In the genomic region with DNA sequence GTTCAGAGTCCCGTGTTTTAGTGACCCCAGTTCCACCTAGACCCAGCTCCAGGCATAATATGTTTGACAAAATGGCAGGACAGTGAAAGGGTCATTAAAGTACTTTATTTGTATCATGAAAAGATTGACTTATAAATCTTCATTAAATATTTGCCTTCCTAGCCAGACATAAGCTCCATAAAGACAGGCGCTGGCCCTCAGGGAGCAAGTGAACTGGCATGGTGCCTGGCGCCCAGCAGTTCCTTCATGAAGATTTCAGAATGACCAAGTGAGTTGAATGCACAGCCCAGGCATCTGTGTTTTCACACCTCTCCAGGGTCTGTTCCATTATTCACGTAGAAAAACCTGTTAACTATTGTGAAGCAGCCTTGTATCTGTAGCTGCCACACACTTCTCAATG, we compare ENCODE assay signal across 1 cellular context.
TF ChIP-seq lines count a peak whose summit lies in the region.

No MANE protein-coding gene starts in this region.

TF ChIP-seq in HepG2, 621 proteins besides CTCF, POLR2A, EP300 and RAD21 (continued from another document):
- TF ChIP-seq NR2F6 (IDR thresholded peaks at IDR 0.05) (no peak), NR2F6 (CRISPR knock-in tag; IDR thresholded peaks at IDR 0.05) (no peak), SRF (IDR thresholded peaks at IDR 0.05; ENCODE audit: low read depth, low read length) (no peak), REL (CRISPR knock-in tag; conservative IDR thresholded peaks at IDR 0.05) (no peak), CENPT (CRISPR knock-in tag; IDR thresholded peaks at IDR 0.05; ENCODE audit: low read depth) (no peak), ZNF563 (CRISPR knock-in tag; IDR thresholded peaks at IDR 0.05) (no peak), ELF4 (CRISPR knock-in tag; IDR thresholded peaks at IDR 0.05; ENCODE audit: borderline replicate concordance) (no peak), JUNB (CRISPR knock-in tag; IDR thresholded peaks at IDR 0.05; ENCODE audit: borderline replicate concordance) (no peak), NFIC (IDR thresholded peaks at IDR 0.05; ENCODE audit: low read length) (no peak), ZFX (CRISPR knock-in tag; IDR thresholded peaks at IDR 0.05; ENCODE audit: low read depth) (no peak), ZFP36L2 (CRISPR knock-in tag; IDR thresholded peaks at IDR 0.05) (no peak), GTF2F1 (IDR thresholded peaks at IDR 0.05; ENCODE audit: low read length) (no peak), ZNF768 (CRISPR knock-in tag; IDR thresholded peaks at IDR 0.05) (no peak)
- TF ChIP-seq, protein P1, sequence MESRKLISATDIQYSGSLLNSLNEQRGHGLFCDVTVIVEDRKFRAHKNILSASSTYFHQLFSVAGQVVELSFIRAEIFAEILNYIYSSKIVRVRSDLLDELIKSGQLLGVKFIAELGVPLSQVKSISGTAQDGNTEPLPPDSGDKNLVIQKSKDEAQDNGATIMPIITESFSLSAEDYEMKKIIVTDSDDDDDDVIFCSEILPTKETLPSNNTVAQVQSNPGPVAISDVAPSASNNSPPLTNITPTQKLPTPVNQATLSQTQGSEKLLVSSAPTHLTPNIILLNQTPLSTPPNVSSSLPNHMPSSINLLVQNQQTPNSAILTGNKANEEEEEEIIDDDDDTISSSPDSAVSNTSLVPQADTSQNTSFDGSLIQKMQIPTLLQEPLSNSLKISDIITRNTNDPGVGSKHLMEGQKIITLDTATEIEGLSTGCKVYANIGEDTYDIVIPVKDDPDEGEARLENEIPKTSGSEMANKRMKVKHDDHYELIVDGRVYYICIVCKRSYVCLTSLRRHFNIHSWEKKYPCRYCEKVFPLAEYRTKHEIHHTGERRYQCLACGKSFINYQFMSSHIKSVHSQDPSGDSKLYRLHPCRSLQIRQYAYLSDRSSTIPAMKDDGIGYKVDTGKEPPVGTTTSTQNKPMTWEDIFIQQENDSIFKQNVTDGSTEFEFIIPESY (CRISPR knock-in tag; IDR thresholded peaks at IDR 0.05): peak; percentile 65; the same call in 1 of the 2 replicates
TF ChIP-seq in HepG2: peak in this region for 2.
